1 cellular context compared by ENCODE assay signal in the genomic region with DNA sequence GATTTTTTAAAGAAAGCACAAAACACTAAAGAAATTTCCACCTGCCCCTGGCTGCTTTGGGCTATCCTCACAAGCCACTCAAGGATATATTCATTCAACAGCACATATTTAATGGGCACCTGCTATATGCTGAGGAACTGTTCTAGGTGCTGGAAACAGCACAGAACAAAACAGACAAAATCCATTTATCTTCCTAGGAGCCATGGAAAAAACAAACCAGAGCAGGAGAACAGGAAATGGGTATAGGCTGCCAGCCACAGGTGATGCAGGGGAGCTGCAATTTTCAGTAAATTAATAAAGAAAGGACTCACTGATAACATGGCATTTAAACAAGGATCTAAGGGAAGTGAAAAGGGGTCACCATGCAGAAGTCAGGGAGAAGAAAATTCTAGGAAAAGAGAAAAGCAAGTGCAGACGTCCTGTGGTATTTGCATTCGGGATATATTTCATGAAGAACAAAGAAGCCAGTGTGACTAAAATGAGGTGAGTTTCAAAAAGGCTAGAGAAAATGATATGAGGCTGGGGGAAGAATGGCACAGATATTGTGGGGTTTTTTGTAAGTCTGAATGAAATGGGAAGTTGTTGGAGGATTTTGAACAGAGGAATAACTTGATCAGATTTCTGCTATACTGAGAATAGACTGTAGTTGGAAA.
TF ChIP-seq lines count a peak whose summit lies in the region.

No MANE protein-coding gene starts in this region.

TF ChIP-seq in GM23338, 12 proteins besides CTCF, POLR2A, EP300 and RAD21 (continued from another document):
- no peak for TF ChIP-seq EZH2 (IDR thresholded peaks at IDR 0.05; ENCODE audit: low read depth, unreplicated experiment)
- TF ChIP-seq CREB1 (CRISPR knock-in tag; IDR thresholded peaks at IDR 0.05; ENCODE audit: low read depth): no peak
- no peak for TF ChIP-seq ZNF331 (CRISPR knock-in tag; IDR thresholded peaks at IDR 0.05; ENCODE audit: low read depth)
